Comparison of ENCODE assay signal across 36 cellular contexts in genomic region chrX:29187264-29187663, GRCh38.
A peak's percentile ranks its signal among the peaks of the same experiment; 100 is the strongest.
DNase-seq lines count a peak whose midpoint lies in the region; ATAC-seq, FAIRE-seq and TF ChIP-seq lines count a peak whose summit lies in the region.
"Had no signal": no experiment of that assay in that cellular context is flagged by ENCODE, and none has a peak within 500 bp of the region (broad histone marks: within the 10 kb centered on the region; RNA-seq: fewer than 3 reads in every experiment).

No MANE protein-coding gene starts in this region.

- no peaks in the 10 kb centered on the region for H4K20me1 ChIP-seq in mammary epithelial cell (ENCODE audit: insufficient read depth, low read length)
- no peaks in the 10 kb centered on the region for H4K20me1 ChIP-seq in PC-3 (ENCODE audit: low read length)
- H4K20me1 ChIP-seq in astrocyte (ENCODE audit: insufficient read depth, low read length), result no peaks in the 10 kb centered on the region
- H4K20me1 ChIP-seq: BLaER1; BLaER1 treated with 17β-estradiol and CSF1 and Interleukin-3, amounts not matched to agents 10 nM and 100 nM had no signal

- no peaks in the 10 kb centered on the region for H3K27me3 Mint-ChIP-seq in astrocyte (ENCODE audit: low read depth, unreplicated experiment)
- H3K27me3 Mint-ChIP-seq: B cell; CD4-positive, alpha-beta memory T cell; CD4-positive, alpha-beta T cell; CD4-positive, CD25-positive, alpha-beta regulatory T cell had no signal

- H3K9me2 ChIP-seq in PC-3 (replicated peaks; ENCODE audit: low read length), result no peaks in the 10 kb centered on the region

- H3K27me3 ChIP-seq in mammary epithelial cell (ENCODE audit: insufficient read depth, low read length), result no peaks in the 10 kb centered on the region
- H3K27me3 ChIP-seq in breast epithelium, result peaks cover 0 to 8% of the 10 kb centered on the region in 2 donors
- H3K27me3 ChIP-seq in PC-3 (ENCODE audit: low read length), result no peaks in the 10 kb centered on the region
- no peaks in the 10 kb centered on the region for H3K27me3 ChIP-seq in astrocyte (ENCODE audit: insufficient read depth, low read length)
- H3K27me3 ChIP-seq: BE2C; BLaER1; BLaER1 treated with 17β-estradiol and CSF1 and Interleukin-3, amounts not matched to agents 10 nM and 100 nM had no signal

- H3K4me2 ChIP-seq in mammary epithelial cell (ENCODE audit: insufficient read depth, low read depth, low read length) (no peak overlapping the region), PC-3 (ENCODE audit: low read length) (no peak overlapping the region), astrocyte (ENCODE audit: low read length) (no peak overlapping the region)
- H3K4me2 ChIP-seq: A549; BLaER1; BLaER1 treated with 17β-estradiol and CSF1 and Interleukin-3, amounts not matched to agents 10 nM and 100 nM had no signal

- H2AFZ ChIP-seq in mammary epithelial cell (ENCODE audit: low read depth, low read length) (no peak overlapping the region), PC-3 (ENCODE audit: low read length) (no peak overlapping the region), astrocyte (ENCODE audit: low read depth, low read length) (no peak overlapping the region)

- H3K27ac ChIP-seq in mammary epithelial cell (ENCODE audit: insufficient read depth, low read depth, low read length) (no peak overlapping the region), breast epithelium (no peak overlapping the region), PC-3 (ENCODE audit: low read length) (peak overlapping the region; percentile 85), astrocyte (ENCODE audit: low read depth, low read length) (no peak overlapping the region)
- H3K27ac ChIP-seq: 22Rv1; A549; BLaER1; BLaER1 treated with 17β-estradiol and CSF1 and Interleukin-3, amounts not matched to agents 10 nM and 100 nM; C4-2B had no signal

- H3K79me2 ChIP-seq in mammary epithelial cell (ENCODE audit: insufficient read depth, low read length), result no peaks in the 10 kb centered on the region
- no peaks in the 10 kb centered on the region for H3K79me2 ChIP-seq in PC-3 (ENCODE audit: low read length)
- no peaks in the 10 kb centered on the region for H3K79me2 ChIP-seq in astrocyte (ENCODE audit: insufficient read depth, low read length)

- WGBS in mammary epithelial cell (ENCODE audit: low coverage, missing lambda C conversion rate), result 17% methylated on average over 2 of the region's 2 CpGs

- TF ChIP-seq POLR2A in breast epithelium (IDR thresholded peaks at IDR 0.05), result no peak

- DNase-seq in mammary epithelial cell (peak; percentile 1), breast epithelium (ENCODE audit: low spot score in 2 of 2) (no peak), PC-3 (peak; percentile 67), astrocyte (ENCODE audit: low read depth) (no peak), middle frontal gyrus (ENCODE audit: extremely low spot score, low spot score) (no peak)
- no peak for DNase-seq in activated naive CD4-positive, alpha-beta T cell treated with Interleukin-2 at 50 U/mL for 16 hours
- DNase-seq: 8988T; ACHN; AML-193; BE2C; C1 segment of cervical spinal cord; Caco-2; Calu3; CD4-positive, alpha-beta memory T cell; CD4-positive, alpha-beta T cell; CD4-positive, CD25-positive, alpha-beta regulatory T cell; CD8-positive, alpha-beta memory T cell; CD8-positive, alpha-beta T cell; COR-L47; DMS 273 treated with DMSO at 0.1 percent for 48 hours; DMS153; DMS79; DMS79 treated with DMSO at 0.1 percent for 48 hours; DND-41; EL had no signal

- in situ Hi-C loops in mammary epithelial cell (cut with MboI; ENCODE audit: low sequenced_read_pairs in 2 of 2), result no loop called here

- POLR2A ChIA-PET in PC-3 (lab: Charles Lee; ENCODE audit: unreplicated experiment), result no interaction called here

- no peaks in the 10 kb centered on the region for H3F3A ChIP-seq in PC-3 (ENCODE audit: low read length, unreplicated experiment)

- BruUV-seq in mammary epithelial cell (replicated peaks; lab: Mats Ljungman, UMichigan) (no TSS peak), PC-3 (replicated peaks; lab: Mats Ljungman, UMichigan) (no TSS peak)

- CTCF ChIA-PET in mammary epithelial cell (lab: Charles Lee; ENCODE audit: low non-redundant PET) (no interaction called here), PC-3 (lab: Charles Lee) (interaction anchor here (0.6 kb wide), 1 partner anchor 78 kb away, joined by 4 read pairs; no protein-coding TSS in a partner anchor)

- H3K27ac Mint-ChIP-seq in astrocyte (ENCODE audit: unreplicated experiment), result no peak overlapping the region
- H3K27ac Mint-ChIP-seq: B cell; CD14-positive monocyte; CD4-positive, alpha-beta memory T cell; CD4-positive, alpha-beta T cell; CD4-positive, CD25-positive, alpha-beta regulatory T cell; CD8-positive, alpha-beta memory T cell; CD8-positive, alpha-beta T cell had no signal

- H3K4me1 ChIP-seq in mammary epithelial cell (ENCODE audit: insufficient read depth, low read length), result no peaks in the 10 kb centered on the region
- no peaks in the 10 kb centered on the region for H3K4me1 ChIP-seq in breast epithelium
- H3K4me1 ChIP-seq in PC-3 (ENCODE audit: insufficient read depth, low read length), result peaks cover 9% of the 10 kb centered on the region
- H3K4me1 ChIP-seq in astrocyte (ENCODE audit: insufficient read depth, low read length), result no peaks in the 10 kb centered on the region
- H3K4me1 ChIP-seq: A549; BE2C; BLaER1; BLaER1 treated with 17β-estradiol and CSF1 and Interleukin-3, amounts not matched to agents 10 nM and 100 nM; Caco-2 had no signal

- H3K36me3 Mint-ChIP-seq in astrocyte (ENCODE audit: low read depth, unreplicated experiment), result no peaks in the 10 kb centered on the region
- H3K36me3 Mint-ChIP-seq: CD14-positive monocyte; CD4-positive, alpha-beta memory T cell; CD4-positive, CD25-positive, alpha-beta regulatory T cell; CD8-positive, alpha-beta memory T cell; CD8-positive, alpha-beta T cell had no signal

- H3K9ac ChIP-seq in mammary epithelial cell (ENCODE audit: insufficient read depth, low read length) (no peak overlapping the region), PC-3 (ENCODE audit: low read length) (peak overlapping the region; percentile 38; the same call in 1 of the 2 replicates), astrocyte (ENCODE audit: low read length) (no peak overlapping the region)
- H3K9ac ChIP-seq: BLaER1; BLaER1 treated with 17β-estradiol and CSF1 and Interleukin-3, amounts not matched to agents 10 nM and 100 nM had no signal

- no peaks in the 10 kb centered on the region for H3K9me3 Mint-ChIP-seq in astrocyte (ENCODE audit: unreplicated experiment)
- H3K9me3 Mint-ChIP-seq: CD4-positive, alpha-beta T cell; CD8-positive, alpha-beta T cell had no signal

- intact Hi-C loops in mammary epithelial cell (cut with micrococcal nuclease), result no loop called here
- intact Hi-C loops in breast epithelium (cut with DNase I; ENCODE audit: low total_unique reads), result no loop called here
- intact Hi-C loops in PC-3 (cut with micrococcal nuclease), result loop anchor here (5.0 kb wide), 1 partner anchor 45 kb away; no protein-coding TSS in a partner anchor

- no peaks in the 10 kb centered on the region for H3K4me1 Mint-ChIP-seq in astrocyte (ENCODE audit: low read depth, unreplicated experiment)
- H3K4me1 Mint-ChIP-seq: B cell; CD14-positive monocyte; CD4-positive, alpha-beta memory T cell; CD4-positive, CD25-positive, alpha-beta regulatory T cell; CD8-positive, alpha-beta memory T cell had no signal

- TF ChIP-seq CTCF in mammary epithelial cell (conservative IDR thresholded peaks at IDR 0.05 in 1 of 2, IDR thresholded peaks at IDR 0.05 in 1 of 2; ENCODE audit: extremely low read depth in 1 of 2, insufficient read depth in 1 of 2, low read depth in 1 of 2, low read length in 2 of 2) (no peak), breast epithelium (IDR thresholded peaks at IDR 0.05) (no peak), PC-3 (conservative IDR thresholded peaks at IDR 0.05; ENCODE audit: low read depth, low read length) (no peak), astrocyte (IDR thresholded peaks at IDR 0.05; ENCODE audit: insufficient read depth, low read depth, low read length) (no peak)

- no peak overlapping the region for H3K4me3 Mint-ChIP-seq in astrocyte (ENCODE audit: unreplicated experiment)
- H3K4me3 Mint-ChIP-seq: B cell; CD14-positive monocyte; CD4-positive, alpha-beta memory T cell; CD4-positive, alpha-beta T cell; CD4-positive, CD25-positive, alpha-beta regulatory T cell; CD8-positive, alpha-beta memory T cell; CD8-positive, alpha-beta T cell had no signal

- no peaks in the 10 kb centered on the region for H3K36me3 ChIP-seq in mammary epithelial cell (ENCODE audit: insufficient read depth, low read length)
- no peaks in the 10 kb centered on the region for H3K36me3 ChIP-seq in breast epithelium
- no peaks in the 10 kb centered on the region for H3K36me3 ChIP-seq in PC-3 (ENCODE audit: low read depth, low read length)
- H3K36me3 ChIP-seq in astrocyte (ENCODE audit: insufficient read depth, low read length), result no peaks in the 10 kb centered on the region
- H3K36me3 ChIP-seq: BE2C; BLaER1; BLaER1 treated with 17β-estradiol and CSF1 and Interleukin-3, amounts not matched to agents 10 nM and 100 nM had no signal

- FAIRE-seq in astrocyte (lab: Jason Lieb, UNC), result peak; percentile 43
- FAIRE-seq: A204.1, D721Med had no signal

- ATAC-seq in PC-3 (peak; percentile 60), esophagus mucosa (peak; percentile 86), GM21360 (IDR thresholded peaks at IDR 0.05; ENCODE audit: unreplicated experiment) (no peak)
- ATAC-seq: A549; CD8-positive, alpha-beta T cell had no signal

- H3K9me3 ChIP-seq in mammary epithelial cell (replicated peaks; ENCODE audit: insufficient read depth, low read length), result no peaks in the 10 kb centered on the region
- no peaks in the 10 kb centered on the region for H3K9me3 ChIP-seq in breast epithelium
- H3K9me3 ChIP-seq in PC-3 (ENCODE audit: low read length), result 0 out of 2 replicates have a peak, but pooled peaks cover 5% of the 10 kb centered on the region
- H3K9me3 ChIP-seq in astrocyte (ENCODE audit: insufficient read depth, low read depth, low read length), result no peaks in the 10 kb centered on the region
- H3K9me3 ChIP-seq: A549; BE2C; BLaER1; BLaER1 treated with 17β-estradiol and CSF1 and Interleukin-3, amounts not matched to agents 10 nM and 100 nM; Caco-2 had no signal

- dilution Hi-C loops in mammary epithelial cell (cut with HindIII; ENCODE audit: low sequenced_read_pairs), result no loop called here

- no peak overlapping the region for H3K4me3 ChIP-seq in mammary epithelial cell (replicated peaks in 1 of 3; ENCODE audit: insufficient read depth in 1 of 3, low read depth in 2 of 3, low read length in 3 of 3)
- no peak overlapping the region for H3K4me3 ChIP-seq in breast epithelium
- H3K4me3 ChIP-seq in PC-3 (ENCODE audit: low read length), result no peak overlapping the region
- H3K4me3 ChIP-seq in astrocyte (ENCODE audit: insufficient read depth, low read depth, low read length), result no peak overlapping the region
- H3K4me3 ChIP-seq: A549; BLaER1; BLaER1 treated with 17β-estradiol and CSF1 and Interleukin-3, amounts not matched to agents 10 nM and 100 nM had no signal

Comparison
In these comparisons a context has a peak if more than half of its experiments do, and no peak if none do; other contexts are left out.
1. DNase-seq: peak in mammary epithelial cell (single experiment) and PC-3 (single experiment); none in breast epithelium (0 of 2), astrocyte (single experiment), activated naive CD4-positive, alpha-beta T cell treated with Interleukin-2 at 50 U/mL for 16 hours (single experiment) and middle frontal gyrus (single experiment).